ENCODE assay signal across 8 cellular contexts in genomic region chr19:2785244-2786000, GRCh38. TPM values are rescaled to one million over a fixed set of nuclear protein-coding genes. Genes with fewer than 3 reads are reported as not detected.
A peak's percentile ranks its signal among the peaks of the same experiment; 100 is the strongest.
DNase-seq lines count a peak whose midpoint lies in the region; ATAC-seq lines count a peak whose summit lies in the region.

Gene THOP1, plus strand, starts transcription at chr19:2785503. Its CDS starts 160 bp downstream, at chr19:2785663.

- H3K27ac Mint-ChIP-seq in activated naive CD4-positive, alpha-beta T cell treated with anti-CD3 and anti-CD28 coated beads, Interleukin-2, amount 50 U/mL, for 72 hours = peak within 1 kb of the TSS; percentile 73 to 96

- H3K36me3 Mint-ChIP-seq in activated naive CD4-positive, alpha-beta T cell treated with anti-CD3 and anti-CD28 coated beads, Interleukin-2, amount 50 U/mL, for 72 hours = peaks cover 13 to 35% of the 10 kb centered on the region in 2 donors

- no peaks in the 10 kb centered on the region for H3K9me3 Mint-ChIP-seq in activated naive CD4-positive, alpha-beta T cell treated with anti-CD3 and anti-CD28 coated beads, Interleukin-2, amount 50 U/mL, for 72 hours

- peak; percentile 50 for ATAC-seq in HG02588 (IDR thresholded peaks at IDR 0.05; ENCODE audit: unreplicated experiment)
- peak; percentile 84 to 86 for ATAC-seq in activated naive CD4-positive, alpha-beta T cell treated with anti-CD3 and anti-CD28 coated beads, Interleukin-2, amount 50 U/mL, for 72 hours

- peak within 1 kb of the TSS; percentile 7 for H3K27ac ChIP-seq in temporal lobe (ENCODE audit: low read depth, low read length)

- DNase-seq in GM04504 (ENCODE audit: low read depth) (peak; percentile 98), NCI-H1092 treated with DMSO at 0.1 percent for 48 hours (lab: John Stamatoyannopoulos, UW) (peak; percentile 99), SKM-1 (lab: John Stamatoyannopoulos, UW; ENCODE audit: unreplicated experiment) (peak; percentile 96), glomerular endothelial cell (ENCODE audit: extremely low read depth, low read depth, low spot score) (peak; percentile 79), occipital lobe (lab: John Stamatoyannopoulos, UW) (peak; percentile 98)
- DNase-seq in activated naive CD4-positive, alpha-beta T cell treated with anti-CD3 and anti-CD28 coated beads, Interleukin-2, amount 50 U/mL, for 72 hours (ENCODE audit: low spot score in 2 of 2) = peak; percentile 99

RNA-seq across cellular contexts. Expression of gene THOP1, which starts in this region (rescaled TPM):
- total RNA-seq in activated naive CD4-positive, alpha-beta T cell treated with anti-CD3 and anti-CD28 coated beads, Interleukin-2, amount 50 U/mL, for 72 hours = 100 to 1,000 TPM in 1 of 2 donors, 10 to 100 TPM in 1; 40.5 to 145 TPM
- total RNA-seq in glomerular endothelial cell (89.0 and 89.4 TPM in 2 replicates), occipital lobe (40.4 TPM), temporal lobe (31.5 TPM)

Comparison
In these comparisons a context has a peak if more than half of its experiments do, and no peak if none do; other contexts are left out.
1. Peak in every context shown above with its lines: DNase-seq, ATAC-seq and H3K27ac ChIP-seq.